In the genomic region with DNA sequence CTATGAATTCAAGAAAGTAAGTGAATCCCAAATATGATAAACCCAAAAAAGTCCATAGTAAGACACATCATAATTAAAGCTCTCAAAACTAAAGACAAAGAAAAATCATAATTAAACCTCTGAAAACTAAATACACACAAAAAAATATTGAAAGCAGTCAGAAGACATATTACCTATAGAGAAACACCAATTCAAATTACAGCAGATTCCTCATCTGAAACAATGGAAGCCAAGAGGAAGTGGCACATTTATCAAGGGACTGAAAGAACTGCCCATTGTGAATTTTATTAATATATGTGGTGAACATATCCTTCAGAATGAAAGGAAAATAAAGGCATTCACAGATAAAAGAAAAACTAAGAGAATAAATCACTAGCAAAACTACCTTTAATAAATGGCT, we compare ENCODE assay signal across 29 cellular contexts.
"Had no signal": no experiment of that assay in that cellular context is flagged by ENCODE, and none has a peak within 500 bp of the region (broad histone marks: within the 10 kb centered on the region; RNA-seq: fewer than 3 reads in every experiment).

No MANE protein-coding gene starts in this region.

- H3K27ac Mint-ChIP-seq: activated naive CD8-positive, alpha-beta T cell; activated T-cell treated with anti-CD3 and anti-CD28 coated beads, Interleukin-2, amount 50 U/mL, for 72 hours; brain; mesothelial cell of epicardium; progenitor cell of endocrine pancreas; stimulated activated effector memory CD8-positive, alpha-beta T cell treated with anti-CD3 and anti-CD28 coated beads, Interleukin-12 subunit alpha, Interleukin-12 subunit beta, amount 100 ng/mL, for 72 hours; stimulated activated naive CD8-positive, alpha-beta T cell treated with anti-CD3 and anti-CD28 coated beads, Interleukin-15, Interleukin-2, amounts not matched to agents 100 ng/mL and 50 ng/mL, for 24 hours; T-helper 2 cell treated with Interferon-gamma antibody and Interleukin-4, amounts not matched to agents 5 μg/mL and 100 μg/mL, for 36 hours had no signal

- H3K27me3 Mint-ChIP-seq: activated naive CD8-positive, alpha-beta T cell; brain; naive thymus-derived CD4-positive, alpha-beta T cell; progenitor cell of endocrine pancreas; stimulated activated naive CD8-positive, alpha-beta T cell treated with anti-CD3 and anti-CD28 coated beads, Interleukin-15, Interleukin-2, amounts not matched to agents 100 ng/mL and 50 ng/mL, for 24 hours had no signal

- H3K27me3 ChIP-seq: cardiac muscle cell, ovary, upper lobe of left lung, vagina had no signal

- DNase-seq: activated CD4-positive, alpha-beta T cell treated with anti-CD3 and anti-CD28 coated beads for 4 hours; activated CD4-positive, alpha-beta T cell treated with anti-CD3 and anti-CD28 coated beads, Interleukin-2, amount 50 U/mL, for 4 hours; activated naive CD4-positive, alpha-beta T cell; activated T-cell treated with anti-CD3 and anti-CD28 coated beads for 4 hours; activated T-cell treated with anti-CD3 and anti-CD28 coated beads, Interleukin-2, amount 50 U/mL, for 72 hours; aorta; foreskin fibroblast; head of caudate nucleus; hippocampal formation; left cardiac atrium; naive thymus-derived CD4-positive, alpha-beta T cell; ovary; small intestine; stimulated activated CD4-positive, alpha-beta T cell treated with anti-CD3 and anti-CD28 coated beads, Interleukin-4, amount 100 ng/mL, for 24 hours; upper lobe of left lung had no signal

- H3K27ac ChIP-seq: cardiac muscle cell, ovary, thoracic aorta, upper lobe of left lung, vagina had no signal

- H3K4me1 ChIP-seq: upper lobe of left lung, vagina had no signal

- H3K9me3 Mint-ChIP-seq: stimulated activated effector memory CD8-positive, alpha-beta T cell treated with anti-CD3 and anti-CD28 coated beads, Interleukin-12 subunit alpha, Interleukin-12 subunit beta, amount 100 ng/mL, for 72 hours had no signal

- H3K4me3 Mint-ChIP-seq: activated naive CD8-positive, alpha-beta T cell; activated T-cell treated with anti-CD3 and anti-CD28 coated beads, Interleukin-2, amount 50 U/mL, for 72 hours; brain; mesothelial cell of epicardium; naive thymus-derived CD4-positive, alpha-beta T cell; stimulated activated effector memory CD8-positive, alpha-beta T cell treated with anti-CD3 and anti-CD28 coated beads, Interleukin-12 subunit alpha, Interleukin-12 subunit beta, amount 100 ng/mL, for 72 hours; stimulated activated naive CD8-positive, alpha-beta T cell treated with anti-CD3 and anti-CD28 coated beads, Interleukin-15, Interleukin-2, amounts not matched to agents 100 ng/mL and 50 ng/mL, for 24 hours; T-helper 2 cell treated with Interferon-gamma antibody and Interleukin-4, amounts not matched to agents 5 μg/mL and 100 μg/mL, for 36 hours had no signal

- FAIRE-seq: endothelial cell of umbilical vein, keratinocyte, small intestine had no signal

- H3K4me1 Mint-ChIP-seq: brain; mesothelial cell of epicardium; stimulated activated effector memory CD8-positive, alpha-beta T cell treated with anti-CD3 and anti-CD28 coated beads, Interleukin-12 subunit alpha, Interleukin-12 subunit beta, amount 100 ng/mL, for 72 hours had no signal

- H3K9me3 ChIP-seq: ovary, upper lobe of left lung, vagina had no signal

- H3K4me3 ChIP-seq: cardiac muscle cell, ovary, thoracic aorta, upper lobe of left lung, vagina had no signal

- ATAC-seq: activated T-cell treated with anti-CD3 and anti-CD28 coated beads, Interleukin-2, amount 50 U/mL, for 72 hours; esophagus mucosa; left cardiac atrium; naive thymus-derived CD4-positive, alpha-beta T cell; sciatic nerve; stimulated activated effector memory CD8-positive, alpha-beta T cell treated with anti-CD3 and anti-CD28 coated beads, Interleukin-12 subunit alpha, Interleukin-12 subunit beta, amount 100 ng/mL, for 72 hours had no signal

- H3K36me3 ChIP-seq: ovary, thoracic aorta had no signal
